8 cellular contexts compared by ENCODE assay signal in the genomic region with DNA sequence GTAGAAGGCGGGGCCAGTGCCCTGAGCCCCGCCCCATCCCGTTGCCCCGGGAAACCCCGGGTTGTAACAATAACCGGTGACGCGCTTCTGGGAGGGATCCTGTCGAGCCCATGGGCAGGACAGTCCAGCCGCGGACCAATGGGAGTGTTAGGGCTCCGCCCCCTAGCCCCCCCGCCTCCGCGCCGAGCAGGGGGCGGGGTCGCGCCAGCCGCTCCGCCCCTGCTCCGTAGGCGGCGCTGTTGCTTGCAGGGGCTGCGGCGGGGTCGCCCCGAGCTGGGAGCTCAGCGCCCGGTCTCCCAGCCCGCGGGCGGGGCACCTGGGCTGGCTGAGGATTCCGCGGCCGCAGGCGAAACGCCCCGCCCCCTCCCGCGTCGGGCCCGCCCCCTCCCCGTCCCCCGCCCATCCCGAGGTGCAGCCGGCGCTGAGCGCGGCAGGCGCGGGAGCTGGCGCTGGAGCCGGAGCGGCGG. TPM values are rescaled to one million over a fixed set of nuclear protein-coding genes. Genes with fewer than 3 reads are reported as not detected.
DNase-seq lines count a peak whose midpoint lies in the region; ATAC-seq and TF ChIP-seq lines count a peak whose summit lies in the region.

A gene (plus strand): TSS at position 407 of the 467 bp plus-strand sequence.

- ATAC-seq in GM19395 (IDR thresholded peaks at IDR 0.05; ENCODE audit: unreplicated experiment): peak; percentile 91
- ATAC-seq in HG03558 (IDR thresholded peaks at IDR 0.05; ENCODE audit: extremely low read depth, unreplicated experiment): peak; percentile 77

- no peak for TF ChIP-seq CTCF in BJ (IDR thresholded peaks at IDR 0.05; ENCODE audit: insufficient read depth, low read depth, low read length)
- TF ChIP-seq CTCF in dorsolateral prefrontal cortex (IDR thresholded peaks at IDR 0.05 in 54 of 56, conservative IDR thresholded peaks at IDR 0.05 in 2 of 56; ENCODE audit: low read depth in 1 of 56, partially characterized antibody in 56 of 56): peak; percentile 23 to 89 (median 68)
- TF ChIP-seq CTCF in liver (IDR thresholded peaks at IDR 0.05; ENCODE audit: low read depth, low read length, missing input control): peak; percentile 54

- H3K9ac ChIP-seq in liver (ENCODE audit: low read depth in 1 of 2, low read length in 2 of 2): no peak within 1 kb of the TSS

- peak; percentile 71 for DNase-seq in BJ (ENCODE audit: low read depth)
- peak; percentile 97 for DNase-seq in NCI-H69 (lab: John Stamatoyannopoulos, UW)
- DNase-seq in activated CD4-positive, alpha-beta T cell treated with anti-CD3 and anti-CD28 coated beads, Interleukin-2, amount 50 U/mL, for 48 hours: peak; percentile 92 to 95
- peak; percentile 96 to 99 (median 99) for DNase-seq in dorsolateral prefrontal cortex
- DNase-seq in stimulated activated CD4-positive, alpha-beta T cell treated with anti-CD3 and anti-CD28 coated beads, Interleukin-4, amount 100 ng/mL, for 1 hour: peak; percentile 89

- WGBS in liver: under 1% methylated on average over 56 of the region's 56 CpGs

- POLR2A ChIA-PET in BJ (lab: Charles Lee): interaction anchor here (0.6 kb wide), 1 partner anchor 68 kb away, joined by 6 read pairs; no protein-coding TSS in a partner anchor

- H3K4me1 ChIP-seq in liver (ENCODE audit: control insufficient read depth in 4 of 4, insufficient read depth in 4 of 4, low read length in 3 of 4): peaks cover 8 to 18% (median 10%) of the 10 kb centered on the region in 4 donors

- no peaks in the 10 kb centered on the region for H3K36me3 ChIP-seq in BJ (ENCODE audit: control insufficient read depth, insufficient read depth, low read length)
- no peaks in the 10 kb centered on the region for H3K36me3 ChIP-seq in liver (ENCODE audit: control insufficient read depth in 4 of 4, insufficient read depth in 3 of 4, low read depth in 1 of 4, low read length in 3 of 4)

- intact Hi-C loops in dorsolateral prefrontal cortex (cut with DNase I): loop anchor here in 1 of 2 donors (5.0 kb wide), 1 partner anchor 56 kb away; no protein-coding TSS in a partner anchor

- no peak for TF ChIP-seq RAD21 in liver (IDR thresholded peaks at IDR 0.05)

- peak within 1 kb of the TSS in 45 of 59 donors; percentile 5 to 83 (median 66) for H3K27ac ChIP-seq in dorsolateral prefrontal cortex
- H3K27ac ChIP-seq in liver (ENCODE audit: low read depth in 1 of 2, low read length in 2 of 2): no peak within 1 kb of the TSS

- no peaks in the 10 kb centered on the region for H3K9me3 ChIP-seq in liver (ENCODE audit: control insufficient read depth in 4 of 4, low read length in 3 of 4)

- H3K4me3 ChIP-seq in BJ (ENCODE audit: low read depth, low read length): peak within 1 kb of the TSS; percentile 46
- peak within 1 kb of the TSS; percentile 54 to 85 (median 72) for H3K4me3 ChIP-seq in dorsolateral prefrontal cortex
- peak within 1 kb of the TSS; percentile 21 to 69 (median 29) for H3K4me3 ChIP-seq in liver (ENCODE audit: low read depth in 1 of 3, low read length in 3 of 3)

- H3K27me3 ChIP-seq in BJ (ENCODE audit: control insufficient read depth, insufficient read depth, low read length) (peaks cover 32% of the 10 kb centered on the region), dorsolateral prefrontal cortex (peaks cover 0 to 3% (median 0%) of the 10 kb centered on the region in 45 donors), liver (ENCODE audit: control insufficient read depth in 4 of 4, insufficient read depth in 4 of 4, low read length in 3 of 4) (peaks cover 0 to 10% (median 2%) of the 10 kb centered on the region in 4 donors)

- CTCF ChIA-PET in BJ (lab: Yijun Ruan, JAX): interaction anchor here (0.8 to 1.8 kb wide), 5 partner anchors 14 to 56 kb away, joined by 3 to 5 read pairs (median 3); no protein-coding TSS in a partner anchor

TF ChIP-seq in liver, 16 proteins besides CTCF, POLR2A, EP300 and RAD21:
- TF ChIP-seq TAF1 (conservative IDR thresholded peaks at IDR 0.05): no peak
- TF ChIP-seq HNF4A (conservative IDR thresholded peaks at IDR 0.05): no peak
- peak; percentile 63 for TF ChIP-seq SP1 (IDR thresholded peaks at IDR 0.05)
- TF ChIP-seq EGR1 (IDR thresholded peaks at IDR 0.05; ENCODE audit: low read depth in 2 of 2): no peak
- no peak for TF ChIP-seq RXRA (IDR thresholded peaks at IDR 0.05)
- TF ChIP-seq JUND (IDR thresholded peaks at IDR 0.05): no peak
- TF ChIP-seq FOXA2 (IDR thresholded peaks at IDR 0.05): peak; percentile 30
- TF ChIP-seq GABPA (IDR thresholded peaks at IDR 0.05 in 1 of 2, conservative IDR thresholded peaks at IDR 0.05 in 1 of 2): no peak
- TF ChIP-seq, protein P1, sequence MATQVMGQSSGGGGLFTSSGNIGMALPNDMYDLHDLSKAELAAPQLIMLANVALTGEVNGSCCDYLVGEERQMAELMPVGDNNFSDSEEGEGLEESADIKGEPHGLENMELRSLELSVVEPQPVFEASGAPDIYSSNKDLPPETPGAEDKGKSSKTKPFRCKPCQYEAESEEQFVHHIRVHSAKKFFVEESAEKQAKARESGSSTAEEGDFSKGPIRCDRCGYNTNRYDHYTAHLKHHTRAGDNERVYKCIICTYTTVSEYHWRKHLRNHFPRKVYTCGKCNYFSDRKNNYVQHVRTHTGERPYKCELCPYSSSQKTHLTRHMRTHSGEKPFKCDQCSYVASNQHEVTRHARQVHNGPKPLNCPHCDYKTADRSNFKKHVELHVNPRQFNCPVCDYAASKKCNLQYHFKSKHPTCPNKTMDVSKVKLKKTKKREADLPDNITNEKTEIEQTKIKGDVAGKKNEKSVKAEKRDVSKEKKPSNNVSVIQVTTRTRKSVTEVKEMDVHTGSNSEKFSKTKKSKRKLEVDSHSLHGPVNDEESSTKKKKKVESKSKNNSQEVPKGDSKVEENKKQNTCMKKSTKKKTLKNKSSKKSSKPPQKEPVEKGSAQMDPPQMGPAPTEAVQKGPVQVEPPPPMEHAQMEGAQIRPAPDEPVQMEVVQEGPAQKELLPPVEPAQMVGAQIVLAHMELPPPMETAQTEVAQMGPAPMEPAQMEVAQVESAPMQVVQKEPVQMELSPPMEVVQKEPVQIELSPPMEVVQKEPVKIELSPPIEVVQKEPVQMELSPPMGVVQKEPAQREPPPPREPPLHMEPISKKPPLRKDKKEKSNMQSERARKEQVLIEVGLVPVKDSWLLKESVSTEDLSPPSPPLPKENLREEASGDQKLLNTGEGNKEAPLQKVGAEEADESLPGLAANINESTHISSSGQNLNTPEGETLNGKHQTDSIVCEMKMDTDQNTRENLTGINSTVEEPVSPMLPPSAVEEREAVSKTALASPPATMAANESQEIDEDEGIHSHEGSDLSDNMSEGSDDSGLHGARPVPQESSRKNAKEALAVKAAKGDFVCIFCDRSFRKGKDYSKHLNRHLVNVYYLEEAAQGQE (IDR thresholded peaks at IDR 0.05): peak; percentile 19
- no peak for TF ChIP-seq NR2F2 (IDR thresholded peaks at IDR 0.05)
- TF ChIP-seq HNF4G (IDR thresholded peaks at IDR 0.05): no peak
- no peak for TF ChIP-seq YY1 (IDR thresholded peaks at IDR 0.05)
- no peak for TF ChIP-seq FOXA1 (IDR thresholded peaks at IDR 0.05)
- TF ChIP-seq, protein P2, sequence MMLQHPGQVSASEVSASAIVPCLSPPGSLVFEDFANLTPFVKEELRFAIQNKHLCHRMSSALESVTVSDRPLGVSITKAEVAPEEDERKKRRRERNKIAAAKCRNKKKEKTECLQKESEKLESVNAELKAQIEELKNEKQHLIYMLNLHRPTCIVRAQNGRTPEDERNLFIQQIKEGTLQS (IDR thresholded peaks at IDR 0.05): no peak
TF ChIP-seq in liver: peak in this region for 3.

RNA-seq across cellular contexts. Expression of the gene that starts here (rescaled TPM):
- polyA plus RNA-seq in BJ (2011; rRNA removed) (0.02 TPM in 1 of 2 replicates, not detected in the other), liver (under 1 TPM in 1 of 2 donors, not detected in 1; 0.02 TPM)
- not detected in 2 replicates for polyA minus RNA-seq in BJ (2011; rRNA and poly(A)+ RNA removed)
- total RNA-seq in dorsolateral prefrontal cortex (1 to 10 TPM; 1.7 to 8.3 (median 3.8) TPM), liver (under 1 TPM; 0.08 to 0.09 TPM)

Comparison
In these comparisons a context has a peak if more than half of its experiments do, and no peak if none do; other contexts are left out.
1. Peak in DNase-seq and H3K4me3 ChIP-seq in BJ; RNA of the gene not detected or under 1 TPM.
2. H3K27ac ChIP-seq: peak in dorsolateral prefrontal cortex (45 of 59); none in liver (0 of 2).
3. Peak in every context shown above with its lines, with median percentiles within 50 percentile points of each other: DNase-seq and H3K4me3 ChIP-seq.